ENCODE assay signal across 26 cellular contexts in the genomic region with DNA sequence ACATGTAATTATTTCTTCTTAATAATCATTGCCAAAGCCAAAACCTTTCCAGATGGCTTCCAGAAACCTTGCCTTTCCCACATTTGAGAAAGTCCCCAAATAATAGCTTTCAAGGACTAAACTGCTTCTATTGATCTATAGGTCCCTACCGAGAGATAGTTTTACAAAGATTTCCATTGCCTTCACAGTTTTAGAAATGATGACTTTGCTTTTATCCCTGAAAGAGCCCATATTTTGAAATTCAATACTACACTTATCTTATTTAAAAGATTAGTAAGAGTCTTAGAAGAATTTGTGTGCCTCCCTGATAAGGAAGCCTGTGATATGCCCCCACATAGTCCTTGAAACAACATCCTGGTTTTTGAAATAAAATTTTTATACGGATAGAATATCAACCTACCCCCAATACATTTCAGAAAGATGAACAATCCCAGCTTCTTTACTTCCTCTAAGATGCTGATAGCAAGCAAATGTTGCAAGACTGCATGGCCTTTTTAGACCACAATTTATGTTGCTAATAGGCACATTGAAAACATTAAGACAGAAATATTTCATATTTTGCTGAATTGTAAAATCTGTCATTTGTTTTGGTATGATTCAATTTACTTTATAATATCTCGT.
"Had no signal": no experiment of that assay in that cellular context is flagged by ENCODE, and none has a peak within 500 bp of the region (broad histone marks: within the 10 kb centered on the region; RNA-seq: fewer than 3 reads in every experiment).

No MANE protein-coding gene starts in this region.

- H3K4me3 ChIP-seq: breast epithelium, colonic mucosa, left ventricle myocardium inferior, psoas muscle, right atrium auricular region, thoracic aorta, vagina had no signal

- H3K27ac ChIP-seq: breast epithelium, colonic mucosa, epithelial cell of prostate, foreskin keratinocyte, left ventricle myocardium inferior, psoas muscle, right atrium auricular region, thoracic aorta, vagina, VCaP had no signal

- H3K36me3 ChIP-seq: breast epithelium, colonic mucosa, left ventricle myocardium inferior, right atrium auricular region, thoracic aorta, vagina had no signal

- H3K27ac Mint-ChIP-seq: activated CD4-positive, alpha-beta memory T cell treated with anti-CD3 and anti-CD28 coated beads, Interleukin-2, amount 10 ng/mL, durations not matched to agents 7 days and 5 days; activated CD4-positive, alpha-beta T cell treated with anti-CD3 and anti-CD28 coated beads, Interleukin-2, amount 10 ng/mL, durations not matched to agents 24 days and 14 days; activated CD8-positive, alpha-beta memory T cell treated with anti-CD3 and anti-CD28 coated beads, Interleukin-2, amount 10 ng/mL, durations not matched to agents 7 days and 5 days; activated naive CD4-positive, alpha-beta T cell treated with anti-CD3 and anti-CD28 coated beads, Interleukin-2, amount 50 U/mL, for 72 hours; activated T-helper 1 cell treated with anti-CD3 and anti-CD28 coated beads, Interleukin-12 subunit alpha, Interleukin-12 subunit beta, Interleukin-2, Interleukin-4 antibody, amounts not matched to agents 30 ng/mL and 10 ng/mL and 1 ng/mL, durations not matched to agents 14 hours and 24 hours and 36 hours; endodermal cell; immature natural killer cell; naive thymus-derived CD8-positive, alpha-beta T cell; T-helper 17 cell; type B pancreatic cell had no signal

- H3K4me3 Mint-ChIP-seq: activated CD4-positive, alpha-beta memory T cell treated with anti-CD3 and anti-CD28 coated beads, Interleukin-2, amount 10 ng/mL, durations not matched to agents 7 days and 5 days; activated CD4-positive, alpha-beta T cell treated with anti-CD3 and anti-CD28 coated beads, Interleukin-2, amount 10 ng/mL, durations not matched to agents 24 days and 14 days; activated CD8-positive, alpha-beta memory T cell treated with anti-CD3 and anti-CD28 coated beads, Interleukin-2, amount 10 ng/mL, durations not matched to agents 7 days and 5 days; activated T-helper 1 cell treated with anti-CD3 and anti-CD28 coated beads, Interleukin-12 subunit alpha, Interleukin-12 subunit beta, Interleukin-2, Interleukin-4 antibody, amounts not matched to agents 30 ng/mL and 10 ng/mL and 1 ng/mL, durations not matched to agents 14 hours and 24 hours and 36 hours; central memory CD8-positive, alpha-beta T cell; endodermal cell; immature natural killer cell; naive thymus-derived CD8-positive, alpha-beta T cell; T-helper 17 cell; type B pancreatic cell had no signal

- H3K27me3 ChIP-seq: breast epithelium, colonic mucosa, foreskin keratinocyte, right atrium auricular region, vagina had no signal

- H3K36me3 Mint-ChIP-seq: activated CD8-positive, alpha-beta memory T cell treated with anti-CD3 and anti-CD28 coated beads, Interleukin-2, amount 10 ng/mL, durations not matched to agents 7 days and 5 days; activated naive CD4-positive, alpha-beta T cell treated with anti-CD3 and anti-CD28 coated beads, Interleukin-2, amount 50 U/mL, for 72 hours; immature natural killer cell; naive thymus-derived CD8-positive, alpha-beta T cell; type B pancreatic cell had no signal

- H3K4me1 ChIP-seq: breast epithelium, colonic mucosa, psoas muscle, vagina had no signal

- ATAC-seq: activated CD4-positive, CD25-positive, alpha-beta regulatory T cell treated with anti-CD3 and anti-CD28 coated beads, Interleukin-2, amount 50 U/mL, for 24 hours; activated CD8-positive, alpha-beta memory T cell treated with anti-CD3 and anti-CD28 coated beads, Interleukin-2, amount 10 ng/mL, durations not matched to agents 7 days and 5 days; activated naive CD4-positive, alpha-beta T cell treated with anti-CD3 and anti-CD28 coated beads, Interleukin-2, amount 50 U/mL, for 72 hours; foreskin keratinocyte; naive thymus-derived CD8-positive, alpha-beta T cell; psoas muscle; T-helper 17 cell had no signal

- H3K9me3 ChIP-seq: breast epithelium, colonic mucosa, left ventricle myocardium inferior, psoas muscle, right atrium auricular region, thoracic aorta, vagina had no signal

- H3K27me3 Mint-ChIP-seq: central memory CD8-positive, alpha-beta T cell; type B pancreatic cell had no signal

- H3K9me3 Mint-ChIP-seq: activated CD4-positive, alpha-beta memory T cell treated with anti-CD3 and anti-CD28 coated beads, Interleukin-2, amount 10 ng/mL, durations not matched to agents 7 days and 5 days; activated CD4-positive, alpha-beta T cell treated with anti-CD3 and anti-CD28 coated beads, Interleukin-2, amount 10 ng/mL, durations not matched to agents 24 days and 14 days; activated naive CD4-positive, alpha-beta T cell treated with anti-CD3 and anti-CD28 coated beads, Interleukin-2, amount 50 U/mL, for 72 hours; activated T-helper 1 cell treated with anti-CD3 and anti-CD28 coated beads, Interleukin-12 subunit alpha, Interleukin-12 subunit beta, Interleukin-2, Interleukin-4 antibody, amounts not matched to agents 30 ng/mL and 10 ng/mL and 1 ng/mL, durations not matched to agents 14 hours and 24 hours and 36 hours; central memory CD8-positive, alpha-beta T cell; endodermal cell; immature natural killer cell; type B pancreatic cell had no signal

- DNase-seq: activated CD4-positive, alpha-beta memory T cell treated with anti-CD3 and anti-CD28 coated beads, Interleukin-2, amount 10 ng/mL, durations not matched to agents 7 days and 5 days; activated CD4-positive, alpha-beta T cell treated with anti-CD3 and anti-CD28 coated beads, Interleukin-2, amount 10 ng/mL, durations not matched to agents 24 days and 14 days; activated CD8-positive, alpha-beta memory T cell treated with anti-CD3 and anti-CD28 coated beads, Interleukin-2, amount 10 ng/mL, durations not matched to agents 7 days and 5 days; activated gamma-delta T cell treated with Interleukin-2 at 50 U/mL for 16 hours; activated T-cell treated with anti-CD3 and anti-CD28 coated beads for 4 hours; colonic mucosa; endodermal cell; foreskin keratinocyte; immature natural killer cell; left ventricle myocardium inferior; naive thymus-derived CD8-positive, alpha-beta T cell; psoas muscle; stimulated activated CD4-positive, alpha-beta T cell treated with anti-CD3 and anti-CD28 coated beads, Interleukin-4, amount 100 ng/mL, for 24 hours; stimulated activated naive CD4-positive, alpha-beta T cell treated with Interleukin-2 at 50 U/mL for 16 hours; T-helper 17 cell had no signal
